In genomic region chr11:66267379-66268209, GRCh38 we compare ENCODE assay signal across 8 cellular contexts. TPM values are rescaled to one million over a fixed set of nuclear protein-coding genes. Genes with fewer than 3 reads are reported as not detected.
DNase-seq lines count a peak whose midpoint lies in the region; ATAC-seq and TF ChIP-seq lines count a peak whose summit lies in the region.

No MANE protein-coding gene starts in this region.

- no peak for TF ChIP-seq EP300 in transverse colon (IDR thresholded peaks at IDR 0.05; ENCODE audit: low read depth)

- H2AFZ ChIP-seq in Karpas-422 (ENCODE audit: low read length), result peak overlapping the region; percentile 56; the same call in 1 of the 2 replicates

- WGBS in heart left ventricle, 4 donors, result 0 to 1% (median 1%) methylated on average over 28 to 61 of the region's 61 CpGs
- 1% methylated on average over 40 of the region's 61 CpGs; no CpG with 5 or more reads in 1 of the 2 donors for WGBS in transverse colon (ENCODE audit: low coverage in 1 of 2), 2 donors

- TF ChIP-seq POLR2A in heart left ventricle (IDR thresholded peaks at IDR 0.05) (peak; percentile 17 to 60), transverse colon (IDR thresholded peaks at IDR 0.05) (peak; percentile 40)

- in situ Hi-C loops in transverse colon (cut with MboI; ENCODE audit: low pct_ligation_motif_present in 1 of 4, low pct_unique_long_range_greater_than_20kb in 1 of 4, low sequenced_read_pairs in 3 of 4), result no loop called here

- intact Hi-C loops in heart left ventricle (cut with DNase I) (loop anchor here in 1 of 10 donors (10.0 kb wide), 1 partner anchor 413 kb away; the partner anchor contains the start of gene CFL1), transverse colon (cut with DNase I; ENCODE audit: low total_unique reads) (no loop called here)

- H3K27ac ChIP-seq in Karpas-422 (ENCODE audit: low read length), result peak overlapping the region; percentile 82
- H3K27ac ChIP-seq in heart left ventricle, result peak overlapping the region; percentile 89 to 99 (median 97)
- H3K27ac ChIP-seq in transverse colon, result peak overlapping the region; percentile 92 to 99 (median 97)

- DNase-seq in EH (ENCODE audit: low read depth), result peak; percentile 89
- DNase-seq in Karpas-422, result peak; percentile 93
- peak; percentile 31 to 77 for DNase-seq in SW 1271 (lab: John Stamatoyannopoulos, UW)
- peak; percentile 95 for DNase-seq in adipocyte (ENCODE audit: low read depth)
- peak; percentile 92 to 95 (median 93) for DNase-seq in heart left ventricle
- peak; percentile 86 for DNase-seq in pons (ENCODE audit: low spot score)
- DNase-seq in transverse colon, result peak; percentile 92

- H3K79me2 ChIP-seq in Karpas-422 (ENCODE audit: low read length), result peaks cover 24% of the 10 kb centered on the region

- H3K4me3 ChIP-seq in Karpas-422 (ENCODE audit: low read length), result peak overlapping the region; percentile 67
- peak overlapping the region; percentile 93 for H3K4me3 ChIP-seq in adipocyte (ENCODE audit: low read length)
- peak overlapping the region; percentile 40 to 99 (median 90) for H3K4me3 ChIP-seq in heart left ventricle
- peak overlapping the region; percentile 58 to 96 (median 90) for H3K4me3 ChIP-seq in transverse colon

- ATAC-seq in GM21717 (IDR thresholded peaks at IDR 0.05; ENCODE audit: unreplicated experiment) (peak; percentile 32), heart left ventricle (peak; percentile 75 to 85 (median 84))

- H3K4me1 ChIP-seq in Karpas-422 (ENCODE audit: low read length) (peaks cover 27% of the 10 kb centered on the region), adipocyte (ENCODE audit: control insufficient read depth, insufficient read depth, low read length) (peaks cover 20% of the 10 kb centered on the region), heart left ventricle (peaks cover 4 to 34% (median 27%) of the 10 kb centered on the region in 12 donors), transverse colon (peaks cover 23 to 31% (median 24%) of the 10 kb centered on the region in 4 donors)

- H3K9me3 ChIP-seq in Karpas-422 (ENCODE audit: low read length), result no peaks in the 10 kb centered on the region
- no peaks in the 10 kb centered on the region for H3K9me3 ChIP-seq in adipocyte (ENCODE audit: control insufficient read depth, low read length)
- H3K9me3 ChIP-seq in heart left ventricle, result no peaks in the 10 kb centered on the region
- H3K9me3 ChIP-seq in transverse colon, result no peaks in the 10 kb centered on the region

- H3K27me3 ChIP-seq in Karpas-422 (ENCODE audit: low read length), result no peaks in the 10 kb centered on the region
- no peaks in the 10 kb centered on the region for H3K27me3 ChIP-seq in adipocyte (replicated peaks; ENCODE audit: control insufficient read depth, insufficient read depth, low read length)
- no peaks in the 10 kb centered on the region for H3K27me3 ChIP-seq in heart left ventricle
- no peaks in the 10 kb centered on the region for H3K27me3 ChIP-seq in transverse colon

- H3K9ac ChIP-seq in Karpas-422 (ENCODE audit: low read length), result peak overlapping the region; percentile 78
- peak overlapping the region; percentile 97 for H3K9ac ChIP-seq in adipocyte (ENCODE audit: low read length)

- H3K9me2 ChIP-seq in Karpas-422 (replicated peaks; ENCODE audit: insufficient read depth, low read length), result no peaks in the 10 kb centered on the region

- H3K4me2 ChIP-seq in Karpas-422 (ENCODE audit: low read depth, low read length, poor library complexity, severe bottlenecking), result peak overlapping the region; percentile 87

- peaks cover 11% of the 10 kb centered on the region; the same call in 1 of the 2 replicates for H3K36me3 ChIP-seq in Karpas-422 (ENCODE audit: insufficient read depth, low read length)
- H3K36me3 ChIP-seq in adipocyte (ENCODE audit: control insufficient read depth, insufficient read depth, low read length, severe bottlenecking), result peaks cover 42% of the 10 kb centered on the region
- H3K36me3 ChIP-seq in heart left ventricle, result peaks cover 0 to 48% (median 31%) of the 10 kb centered on the region in 9 donors
- peaks cover 0 to 12% (median 5%) of the 10 kb centered on the region in 4 donors for H3K36me3 ChIP-seq in transverse colon

- TF ChIP-seq CTCF in heart left ventricle (IDR thresholded peaks at IDR 0.05) (peak in 6 of 12 donors; percentile 13 to 29 (median 20)), transverse colon (IDR thresholded peaks at IDR 0.05) (peak in 3 of 5 experiments; percentile 21 to 37 (median 32))

- H4K20me1 ChIP-seq in Karpas-422 (ENCODE audit: insufficient read depth, low read depth, low read length), result peaks cover 11% of the 10 kb centered on the region; the same call in 1 of the 2 replicates

RNA-seq across cellular contexts. Expression of gene RAB1B, which starts 0.8 kb away (rescaled TPM):
- 56.2 and 64.3 TPM in 2 replicates for total RNA-seq in Karpas-422 (2014; rRNA removed; shearing (Covaris generic); ENCODE audit: low replicate concordance)
- 100 to 1,000 TPM; 111 to 149 (median 128) TPM for total RNA-seq in heart left ventricle
- polyA plus RNA-seq in heart left ventricle, result 100 to 1,000 TPM; 161 to 178 TPM
- 100 to 1,000 TPM in 3 of 4 donors, 10 to 100 TPM in 1; 89.8 to 141 (median 131) TPM for total RNA-seq in transverse colon

RNA-seq across cellular contexts. Expression of gene KLC2, which starts 10.1 kb away (rescaled TPM):
- total RNA-seq in Karpas-422 (2014; rRNA removed; shearing (Covaris generic); ENCODE audit: low replicate concordance), result 12.9 and 18.5 TPM in 2 replicates
- total RNA-seq in heart left ventricle (10 to 100 TPM; 24.7 to 78.5 (median 34.0) TPM), transverse colon (10 to 100 TPM in 2 of 4 donors, 1 to 10 TPM in 2; 5.1 to 15.6 (median 11.1) TPM)
- 10 to 100 TPM; 49.9 to 65.8 TPM for polyA plus RNA-seq in heart left ventricle

RNA-seq across cellular contexts. Expression of gene CNIH2, which starts 10.4 kb away (rescaled TPM):
- total RNA-seq in Karpas-422 (2014; rRNA removed; shearing (Covaris generic); ENCODE audit: low replicate concordance), result 0.34 and 6.6 TPM in 2 replicates
- total RNA-seq in heart left ventricle (under 1 TPM in 2 of 9 donors, not detected in 7; 0.25 to 0.40 TPM), transverse colon (under 1 TPM in 1 of 4 donors, not detected in 3; 0.41 TPM)
- under 1 TPM in 1 of 2 donors, not detected in 1; 0.08 TPM for polyA plus RNA-seq in heart left ventricle

RNA-seq across cellular contexts. Expression of gene YIF1A, which starts 21.3 kb away (rescaled TPM):
- 145 and 154 TPM in 2 replicates for total RNA-seq in Karpas-422 (2014; rRNA removed; shearing (Covaris generic); ENCODE audit: low replicate concordance)
- total RNA-seq in heart left ventricle, result 10 to 100 TPM; 41.6 to 93.0 (median 65.3) TPM
- 100 to 1,000 TPM in 1 of 2 donors, 10 to 100 TPM in 1; 49.9 to 136 TPM for polyA plus RNA-seq in heart left ventricle
- 10 to 100 TPM; 60.6 to 99.7 (median 72.3) TPM for total RNA-seq in transverse colon

RNA-seq across cellular contexts. Expression of gene TMEM151A, which starts 24.1 kb away (rescaled TPM):
- total RNA-seq in Karpas-422 (2014; rRNA removed; shearing (Covaris generic); ENCODE audit: low replicate concordance), result not detected in 2 replicates
- total RNA-seq in heart left ventricle (1 to 10 TPM in 1 of 9 donors, under 1 TPM in 3, not detected in 5; 0.09 to 7.9 (median 0.18) TPM), transverse colon (under 1 TPM in 2 of 4 donors, not detected in 2; 0.55 to 0.75 TPM)
- polyA plus RNA-seq in heart left ventricle, result under 1 TPM; 0.08 TPM

Comparison
In these comparisons a context has a peak if more than half of its experiments do, and no peak if none do; other contexts are left out.
1. Peak in every context shown above with its lines: DNase-seq, ATAC-seq, H3K4me3 ChIP-seq and H3K27ac ChIP-seq.